In genomic region chr19:49889687-49890348, GRCh38 we compare ENCODE assay signal across 1 cellular context.
TF ChIP-seq lines count a peak whose summit lies in the region.

No MANE protein-coding gene starts in this region.

TF ChIP-seq in K562, 482 proteins besides CTCF, POLR2A, EP300 and RAD21 (continues in another document):
- TF ChIP-seq KLF6 (CRISPR knock-in tag; IDR thresholded peaks at IDR 0.05; ENCODE audit: borderline replicate concordance) (peak; percentile 44; the same call in 1 of the 2 replicates), CREBBP (IDR thresholded peaks at IDR 0.05; ENCODE audit: low read depth, low read length) (no peak), ILK (tag; IDR thresholded peaks at IDR 0.05; ENCODE audit: borderline replicate concordance, low read depth) (no peak), PCBP2 (IDR thresholded peaks at IDR 0.05; ENCODE audit: low read depth, low read length, poor library complexity, severe bottlenecking) (no peak), ZSCAN29 (IDR thresholded peaks at IDR 0.05) (peak; percentile 23; the same call in 1 of the 2 replicates), HBP1 (CRISPR knock-in tag; IDR thresholded peaks at IDR 0.05) (0 out of 2 replicates have a peak, but pooled peaks have one; percentile 9), FOXO4 (CRISPR knock-in tag; IDR thresholded peaks at IDR 0.05) (no peak), ZNF224 (CRISPR knock-in tag; IDR thresholded peaks at IDR 0.05) (peak; percentile 97), ELK1 (CRISPR knock-in tag; IDR thresholded peaks at IDR 0.05) (no peak), U2AF1 (optimal IDR thresholded peaks at IDR 0.05; ENCODE audit: low read depth, low read length) (peak; percentile 98), IRF1 (CRISPR knock-in tag; IDR thresholded peaks at IDR 0.05; ENCODE audit: borderline replicate concordance) (peak; percentile 99), PATZ1 (CRISPR knock-in tag; IDR thresholded peaks at IDR 0.05; ENCODE audit: borderline replicate concordance) (no peak), USF1 (CRISPR knock-in tag; IDR thresholded peaks at IDR 0.05) (peak; percentile 90), RBBP5 (IDR thresholded peaks at IDR 0.05; ENCODE audit: borderline replicate concordance, insufficient read depth, low read length, poor library complexity, severe bottlenecking) (no peak), SMARCC2 (IDR thresholded peaks at IDR 0.05; ENCODE audit: low read depth) (no peak), MITF (IDR thresholded peaks at IDR 0.05) (0 out of 2 replicates have a peak, but pooled peaks have one; percentile 20), TAF7 (tag; IDR thresholded peaks at IDR 0.05) (0 out of 2 replicates have a peak, but pooled peaks have one; percentile 32), MTF1 (CRISPR knock-in tag; IDR thresholded peaks at IDR 0.05; ENCODE audit: borderline replicate concordance) (no peak), ZBTB2 (IDR thresholded peaks at IDR 0.05) (no peak; the same call in 1 of the 2 replicates), NFYB (IDR thresholded peaks at IDR 0.05; ENCODE audit: extremely low read depth, insufficient read length) (no peak), ELK3 (CRISPR knock-in tag; IDR thresholded peaks at IDR 0.05) (no peak), SIN3B (IDR thresholded peaks at IDR 0.05; ENCODE audit: low read depth) (no peak), CCNT2 (IDR thresholded peaks at IDR 0.05; ENCODE audit: borderline replicate concordance, extremely low read depth, insufficient read length, low read depth, low read length) (peak; percentile 82), MED1 (CRISPR knock-in tag; IDR thresholded peaks at IDR 0.05; ENCODE audit: borderline replicate concordance) (no peak), TOE1 (IDR thresholded peaks at IDR 0.05; ENCODE audit: borderline replicate concordance) (peak; percentile 75; the same call in 1 of the 2 replicates), TOE1 (CRISPR knock-in tag; IDR thresholded peaks at IDR 0.05; ENCODE audit: borderline replicate concordance, low read depth) (peak; percentile 99), HES1 (IDR thresholded peaks at IDR 0.05; ENCODE audit: low read depth) (no peak), ZNF655 (CRISPR knock-in tag; IDR thresholded peaks at IDR 0.05) (no peak), CC2D1A (IDR thresholded peaks at IDR 0.05) (no peak), CHD1 (IDR thresholded peaks at IDR 0.05; ENCODE audit: low read length) (no peak), MBD2 (IDR thresholded peaks at IDR 0.05; ENCODE audit: borderline replicate concordance, low read depth) (no peak; the same call in 1 of the 2 replicates), RBM15 (IDR thresholded peaks at IDR 0.05; ENCODE audit: insufficient read depth, low read length) (no peak), HINFP (tag; conservative IDR thresholded peaks at IDR 0.05; ENCODE audit: low read depth) (0 out of 2 replicates have a peak, but pooled peaks have one; percentile 43), ZHX1 (conservative IDR thresholded peaks at IDR 0.05; ENCODE audit: low read length) (0 out of 2 replicates have a peak, but pooled peaks have one; percentile 56), TFAP4 (CRISPR knock-in tag; IDR thresholded peaks at IDR 0.05; ENCODE audit: borderline replicate concordance) (peak; percentile 97)
